ENCODE assay signal across 1 cellular context in the genomic region with DNA sequence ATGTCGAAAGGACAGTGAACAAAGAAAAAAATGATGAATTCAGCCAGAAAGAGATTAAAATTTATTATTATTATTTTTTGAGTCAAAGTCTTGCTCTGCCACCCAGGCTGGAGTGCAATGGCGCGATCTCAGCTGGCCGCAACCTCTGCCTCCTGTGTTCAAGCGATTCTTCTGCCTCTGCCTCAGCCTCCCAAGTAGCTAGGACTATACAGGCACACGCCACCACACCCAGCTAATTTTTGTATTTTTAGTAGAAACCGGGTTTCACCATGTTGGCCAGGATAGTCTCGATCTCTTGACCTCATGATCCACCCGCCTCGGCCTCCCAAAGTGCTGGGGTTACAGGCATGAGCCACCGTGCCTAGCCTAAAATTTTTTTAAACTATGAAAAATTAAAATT.
TF ChIP-seq lines count a peak whose summit lies in the region.

No MANE protein-coding gene starts in this region.

TF ChIP-seq in GM12878, 131 proteins besides CTCF, POLR2A, EP300 and RAD21:
- peak; percentile 97 for TF ChIP-seq MLLT1 (IDR thresholded peaks at IDR 0.05)
